Comparison of ENCODE assay signal across 8 cellular contexts in genomic region chr16:28293589-28293935, GRCh38. TPM values are rescaled to one million over a fixed set of nuclear protein-coding genes. Genes with fewer than 3 reads are reported as not detected.
DNase-seq lines count a peak whose midpoint lies in the region; ATAC-seq and TF ChIP-seq lines count a peak whose summit lies in the region.

No MANE protein-coding gene starts in this region.

- POLR2A ChIA-PET in CD8-positive, alpha-beta T cell (lab: Charles Lee), result interaction anchor here (1.1 to 11.4 kb wide), 4 partner anchors 16 to 201 kb away, joined by 3 to 123 read pairs (median 16); partner anchors contain the start of gene APOBR

- peak overlapping the region; percentile 81 for H3K27ac Mint-ChIP-seq in CD8-positive, alpha-beta T cell

- H2AFZ ChIP-seq in neuron (ENCODE audit: low read depth, low read length), result peak overlapping the region; percentile 7

- H3K9me3 Mint-ChIP-seq in CD8-positive, alpha-beta T cell, result no peaks in the 10 kb centered on the region

- H3K27ac ChIP-seq in CD8-positive, alpha-beta T cell (ENCODE audit: low read depth, low read length), result peak overlapping the region; percentile 75
- peak overlapping the region; percentile 60 for H3K27ac ChIP-seq in KOPT-K1 (ENCODE audit: low read depth, low read length, poor library complexity, severe bottlenecking)
- peak overlapping the region; percentile 75 for H3K27ac ChIP-seq in effector memory CD4-positive, alpha-beta T cell (ENCODE audit: insufficient read depth, low read length, poor library complexity, severe bottlenecking)

- H3K4me1 Mint-ChIP-seq in CD8-positive, alpha-beta T cell (ENCODE audit: low read depth), result peaks cover 73% of the 10 kb centered on the region

- no peak for TF ChIP-seq CTCF in CD8-positive, alpha-beta T cell (IDR thresholded peaks at IDR 0.05)

- no peak for ATAC-seq in CD8-positive, alpha-beta T cell
- ATAC-seq in HG03460 (IDR thresholded peaks at IDR 0.05; ENCODE audit: unreplicated experiment), result no peak
- no peak for ATAC-seq in Right ventricle myocardium inferior

- no peaks in the 10 kb centered on the region for H3K27me3 ChIP-seq in CD8-positive, alpha-beta T cell (ENCODE audit: insufficient read depth, low read length)
- H3K27me3 ChIP-seq in effector memory CD4-positive, alpha-beta T cell (replicated peaks; ENCODE audit: control insufficient read depth, insufficient read depth, low read length, poor library complexity, severe bottlenecking), result no peaks in the 10 kb centered on the region
- H3K27me3 ChIP-seq in neuron (ENCODE audit: insufficient read depth, low read length), result no peaks in the 10 kb centered on the region

- no peaks in the 10 kb centered on the region for H3K36me3 ChIP-seq in CD8-positive, alpha-beta T cell (ENCODE audit: insufficient read depth, low read length)
- peaks cover 4% of the 10 kb centered on the region; the same call in 1 of the 2 replicates for H3K36me3 ChIP-seq in KOPT-K1 (ENCODE audit: insufficient read depth, low read length)
- H3K36me3 ChIP-seq in effector memory CD4-positive, alpha-beta T cell (ENCODE audit: control insufficient read depth, insufficient read depth, low read length), result no peaks in the 10 kb centered on the region
- peaks cover 29% of the 10 kb centered on the region for H3K36me3 ChIP-seq in neuron (ENCODE audit: insufficient read depth, low read length)

- peak overlapping the region; percentile 92 for H3K4me3 ChIP-seq in CD8-positive, alpha-beta T cell (ENCODE audit: low read depth, low read length)
- H3K4me3 ChIP-seq in effector memory CD4-positive, alpha-beta T cell (ENCODE audit: insufficient read depth, low read depth, low read length, poor library complexity, severe bottlenecking), result peak overlapping the region; percentile 97
- peak overlapping the region; percentile 77 for H3K4me3 ChIP-seq in neuron (ENCODE audit: low read length)

- H3K4me3 Mint-ChIP-seq in CD8-positive, alpha-beta T cell, result peak overlapping the region; percentile 94

- peaks cover 81% of the 10 kb centered on the region for H3K4me1 ChIP-seq in CD8-positive, alpha-beta T cell (ENCODE audit: insufficient read depth, low read length)
- H3K4me1 ChIP-seq in effector memory CD4-positive, alpha-beta T cell (ENCODE audit: control insufficient read depth, insufficient read depth, low read length, poor library complexity, severe bottlenecking), result peaks cover 48% of the 10 kb centered on the region
- H3K4me1 ChIP-seq in neuron (ENCODE audit: insufficient read depth, low read length), result peaks cover 23% of the 10 kb centered on the region

- intact Hi-C loops in CD8-positive, alpha-beta T cell (cut with DNase I, micrococcal nuclease), result loop anchor here in 1 of 2 experiments (2.0 to 10.0 kb wide), 5 partner anchors 83 to 1679 kb away; partner anchors contain the start of genes RABEP2, SGF29, TAOK2 and XPO6
- intact Hi-C loops in Right ventricle myocardium inferior (cut with DNase I), result no loop called here

- DNase-seq in CD8-positive, alpha-beta T cell, result no peak
- no peak for DNase-seq in effector memory CD4-positive, alpha-beta T cell
- DNase-seq in NCI-H2196 treated with DMSO at 0.1 percent for 48 hours (lab: John Stamatoyannopoulos, UW; ENCODE audit: unreplicated experiment) (no peak), Right ventricle myocardium inferior (ENCODE audit: missing footprints) (no peak), HPDE6-E6E7 (ENCODE audit: extremely low spot score) (no peak)

- CTCF ChIA-PET in CD8-positive, alpha-beta T cell (lab: Charles Lee), result interaction anchor here (1.6 to 11.8 kb wide), 6 partner anchors 8 to 31 kb away, joined by 5 to 131 read pairs (median 24); no protein-coding TSS in a partner anchor

- H3K9me3 ChIP-seq in CD8-positive, alpha-beta T cell (ENCODE audit: low read length), result no peaks in the 10 kb centered on the region
- H3K9me3 ChIP-seq in KOPT-K1 (ENCODE audit: insufficient read depth, low read length, poor library complexity, severe bottlenecking) (no peaks in the 10 kb centered on the region), neuron (ENCODE audit: low read length) (no peaks in the 10 kb centered on the region)
- no peaks in the 10 kb centered on the region for H3K9me3 ChIP-seq in effector memory CD4-positive, alpha-beta T cell (ENCODE audit: control insufficient read depth, low read length)

- H3K27me3 Mint-ChIP-seq in CD8-positive, alpha-beta T cell (ENCODE audit: low read depth), result no peaks in the 10 kb centered on the region

- peaks cover 19% of the 10 kb centered on the region for H3K36me3 Mint-ChIP-seq in CD8-positive, alpha-beta T cell

RNA-seq across cellular contexts. Expression of gene SBK1, which starts 1.2 kb away (rescaled TPM):
- 10 to 100 TPM; 16.5 to 17.1 TPM for total RNA-seq in CD8-positive, alpha-beta T cell
- total RNA-seq in Right ventricle myocardium inferior, result 1.4 TPM
